1 cellular context compared by ENCODE assay signal in genomic region chr3:47037302-47037701, GRCh38.
TF ChIP-seq lines count a peak whose summit lies in the region.

No MANE protein-coding gene starts in this region.

TF ChIP-seq in HEK293, 187 proteins besides CTCF, POLR2A, EP300 and RAD21:
- peak; percentile 88 for TF ChIP-seq ZNF146 (tag by site-specific recombination; IDR thresholded peaks at IDR 0.05)
